8 cellular contexts compared by ENCODE assay signal in the genomic region with DNA sequence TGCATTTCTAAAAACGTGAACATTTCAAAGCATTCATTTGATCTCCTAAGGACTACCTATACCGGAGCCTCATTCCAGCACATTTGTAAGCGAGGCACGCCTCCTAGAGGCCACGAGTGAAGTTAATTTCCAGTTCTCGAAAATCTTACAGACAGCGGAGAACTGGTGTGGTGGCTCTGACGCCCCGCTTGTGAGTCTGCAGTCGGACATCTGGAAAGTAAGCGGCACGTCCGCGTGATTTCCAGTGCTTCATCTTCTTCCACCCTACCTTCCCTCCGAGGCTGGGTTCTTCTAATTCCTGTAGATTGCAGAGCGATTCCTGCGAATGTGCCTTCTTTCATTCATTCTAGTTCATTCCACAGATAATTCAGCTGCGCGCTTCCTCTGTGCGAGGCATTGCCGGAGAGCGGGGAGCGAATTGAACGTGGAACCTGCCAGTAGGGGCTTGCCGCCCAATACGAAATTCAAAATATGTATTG. TPM values are rescaled to one million over a fixed set of nuclear protein-coding genes. Genes with fewer than 3 reads are reported as not detected.
DNase-seq lines count a peak whose midpoint lies in the region; ATAC-seq, FAIRE-seq and TF ChIP-seq lines count a peak whose summit lies in the region.

No MANE protein-coding gene starts in this region.

- peaks cover 10% of the 10 kb centered on the region for H3K36me3 ChIP-seq in CD4-positive, alpha-beta memory T cell (ENCODE audit: insufficient read depth, low read length)
- H3K36me3 ChIP-seq in H1 (ENCODE audit: control insufficient read depth in 2 of 4, insufficient read depth in 4 of 4, low read length in 3 of 4) (peaks cover 4 to 30% (median 16%) of the 10 kb centered on the region in 4 experiments; a peak in 6 of 8 replicates), mesenchymal stem cell (ENCODE audit: control insufficient read depth in 1 of 2, insufficient read depth in 2 of 2, low read depth in 1 of 2, low read length in 2 of 2) (peaks cover 0 to 29% of the 10 kb centered on the region in 2 experiments)

- TF ChIP-seq RAD21 in H1 (IDR thresholded peaks at IDR 0.05 in 1 of 2, conservative IDR thresholded peaks at IDR 0.05 in 1 of 2; ENCODE audit: low read depth in 2 of 2, low read length in 2 of 2), result peak; percentile 98 to 99

- peak; percentile 83 to 85 (median 84) for DNase-seq in CD4-positive, alpha-beta memory T cell
- DNase-seq in NCI-H82 (lab: John Stamatoyannopoulos, UW) (peak; percentile 94), H1 (ENCODE audit: low read depth in 1 of 2, low spot score in 2 of 2) (peak; percentile 56 to 81), mesenchymal stem cell (peak; percentile 93)
- DNase-seq in activated CD8-positive, alpha-beta T cell treated with anti-CD3 and anti-CD28 coated beads, Interleukin-2, amount 10 ng/mL, durations not matched to agents 7 days and 5 days, result peak; percentile 89
- peak; percentile 58 for DNase-seq in stimulated activated CD8-positive, alpha-beta memory T cell treated with anti-CD3 and anti-CD28 coated beads, Interleukin-15, amount 100 ng/mL, for 1 hour (ENCODE audit: low read depth)

- no peak for TF ChIP-seq POLR2A in H1 (IDR thresholded peaks at IDR 0.05; ENCODE audit: control extremely low read depth in 1 of 2, low read depth in 2 of 2, low read length in 2 of 2)

- CTCF ChIA-PET in CD4-positive, alpha-beta memory T cell (lab: Charles Lee; ENCODE audit: partially characterized antibody), result interaction anchor here (0.6 to 13.9 kb wide), 33 partner anchors 9 to 958 kb away, joined by 3 to 333 read pairs (median 3); partner anchors contain the start of genes KIAA1586 and ZNF451
- CTCF ChIA-PET in activated CD8-positive, alpha-beta T cell treated with anti-CD3 and anti-CD28 coated beads, Interleukin-2, amount 10 ng/mL, durations not matched to agents 7 days and 5 days (lab: Charles Lee), result interaction anchor here (0.7 to 5.3 kb wide), 39 partner anchors 9 to 774 kb away, joined by 3 to 113 read pairs (median 4); partner anchors contain the start of genes BAG2, BEND6, RAB23 and ZNF451
- CTCF ChIA-PET in H1 (lab: Charles Lee; ENCODE audit: partially characterized antibody), result interaction anchor here (0.6 to 4.8 kb wide), 35 partner anchors 9 to 550 kb away, joined by 3 to 34 read pairs (median 4); partner anchors contain the start of gene BAG2

- H3K27ac ChIP-seq in CD4-positive, alpha-beta memory T cell (ENCODE audit: low read depth, low read length), result peak overlapping the region; percentile 61
- H3K27ac ChIP-seq in H1 (ENCODE audit: low read depth, low read length), result no peak overlapping the region
- H3K27ac ChIP-seq in mesenchymal stem cell (ENCODE audit: low read length, poor library complexity, severe bottlenecking), result peak overlapping the region; percentile 6

- H3K18ac ChIP-seq in H1 (ENCODE audit: extremely low read depth, low read length) (no peak overlapping the region), mesenchymal stem cell (ENCODE audit: low read depth in 1 of 2, low read length in 2 of 2) (no peak overlapping the region)

- H2AK5ac ChIP-seq in H1 (ENCODE audit: low read depth, low read length) (no peak overlapping the region), mesenchymal stem cell (ENCODE audit: low read length, severe bottlenecking) (no peak overlapping the region)

- peaks cover 18% of the 10 kb centered on the region for H3K4me1 ChIP-seq in CD4-positive, alpha-beta memory T cell (ENCODE audit: insufficient read depth, low read length)
- H3K4me1 ChIP-seq in H1 (replicated peaks in 1 of 4; ENCODE audit: control insufficient read depth in 3 of 4, insufficient read depth in 4 of 4, low read length in 3 of 4) (no peaks in the 10 kb centered on the region), mesenchymal stem cell (ENCODE audit: control insufficient read depth, insufficient read depth, low read depth, low read length) (peaks cover 4% of the 10 kb centered on the region)

- WGBS in H1 (ENCODE audit: extremely low coverage in 1 of 2, insufficient coverage in 1 of 2, insufficient read length in 1 of 2, insufficient replicate concordance in 2 of 2, low coverage in 1 of 2, low lambda C conversion rate in 2 of 2, missing lambda C conversion rate in 1 of 2), 2 experiments, result 1% methylated on average over 22 of the region's 26 CpGs; no CpG with 5 or more reads in 1 of the 2 experiments
- under 1% methylated on average over 26 of the region's 26 CpGs for WGBS in mesenchymal stem cell

- H2BK12ac ChIP-seq in H1 (ENCODE audit: low read depth, low read length) (no peak overlapping the region), mesenchymal stem cell (ENCODE audit: low read length in 2 of 2) (no peak overlapping the region)

- H3K4ac ChIP-seq in H1 (replicated peaks; ENCODE audit: insufficient read length, low read depth, low read length) (no peak overlapping the region), mesenchymal stem cell (ENCODE audit: low read depth in 1 of 2, low read length in 2 of 2) (no peak overlapping the region)

- H3K9ac ChIP-seq in H1 (replicated peaks in 1 of 4; ENCODE audit: extremely low read depth in 1 of 4, low read depth in 3 of 4, low read length in 3 of 4) (peak overlapping the region in 3 of 4 experiments; percentile 20 to 42 (median 33); a peak in 2 of 7 replicates), mesenchymal stem cell (ENCODE audit: low read length) (peak overlapping the region; percentile 89)

- TF ChIP-seq CTCF in H1 (IDR thresholded peaks at IDR 0.05; ENCODE audit: control extremely low read depth in 1 of 3, insufficient read depth in 1 of 3, low read depth in 1 of 3, low read length in 3 of 3), result peak; percentile 40 to 87 (median 84)

- H3K79me2 ChIP-seq in H1 (ENCODE audit: control insufficient read depth in 1 of 2, insufficient read depth in 2 of 2, low read length in 2 of 2), result peaks cover 7 to 35% of the 10 kb centered on the region in 2 experiments

- H2BK20ac ChIP-seq in H1 (ENCODE audit: low read length), result no peak overlapping the region

- H3K9me3 ChIP-seq in CD4-positive, alpha-beta memory T cell (ENCODE audit: control insufficient read depth in 1 of 2, low read length in 2 of 2), result no peaks in the 10 kb centered on the region
- H3K9me3 ChIP-seq in H1 (ENCODE audit: insufficient read depth in 2 of 2, low read depth in 1 of 2, low read length in 1 of 2), result peaks cover 0 to 3% of the 10 kb centered on the region in 2 experiments; a peak in 1 of 4 replicates
- H3K9me3 ChIP-seq in mesenchymal stem cell (ENCODE audit: control insufficient read depth, low read length), result no peaks in the 10 kb centered on the region

- peak overlapping the region; percentile 100 for H2AFZ ChIP-seq in H1 (ENCODE audit: low read length)
- H2AFZ ChIP-seq in mesenchymal stem cell (ENCODE audit: low read depth, low read length), result peak overlapping the region; percentile 6

- H3K4me3 ChIP-seq in CD4-positive, alpha-beta memory T cell (ENCODE audit: low read length in 2 of 2), result peak overlapping the region; percentile 80 to 83
- H3K4me3 ChIP-seq in H1 (ENCODE audit: extremely low read depth in 1 of 4, insufficient read depth in 2 of 4, low read depth in 3 of 4, low read length in 4 of 4) (peak overlapping the region; percentile 77 to 83 (median 80)), mesenchymal stem cell (ENCODE audit: insufficient read depth in 1 of 2, low read depth in 1 of 2, low read length in 2 of 2) (peak overlapping the region; percentile 54 to 86)

- no peaks in the 10 kb centered on the region for H3K27me3 ChIP-seq in CD4-positive, alpha-beta memory T cell (ENCODE audit: insufficient read depth, low read length)
- H3K27me3 ChIP-seq in H1 (replicated peaks in 1 of 4; ENCODE audit: control insufficient read depth in 3 of 4, extremely low read depth in 1 of 4, insufficient read depth in 3 of 4, low read length in 3 of 4) (no peaks in the 10 kb centered on the region), mesenchymal stem cell (ENCODE audit: control insufficient read depth in 1 of 2, insufficient read depth in 1 of 2, low read length in 2 of 2) (no peaks in the 10 kb centered on the region)

- peak; percentile 82 for FAIRE-seq in H1 (lab: Jason Lieb, UNC)

- H2BK15ac ChIP-seq in H1 (ENCODE audit: low read length) (no peak overlapping the region), mesenchymal stem cell (ENCODE audit: low read depth, poor library complexity, severe bottlenecking) (no peak overlapping the region)

- H3K4me1 Mint-ChIP-seq in CD4-positive, alpha-beta memory T cell, result peaks cover 26 to 35% (median 30%) of the 10 kb centered on the region in 4 donors
- H3K4me1 Mint-ChIP-seq in activated CD8-positive, alpha-beta T cell treated with anti-CD3 and anti-CD28 coated beads, Interleukin-2, amount 10 ng/mL, durations not matched to agents 7 days and 5 days (ENCODE audit: low read depth), result peaks cover 37% of the 10 kb centered on the region

- H4K91ac ChIP-seq in H1 (replicated peaks; ENCODE audit: insufficient read length, low read length), result no peak overlapping the region
- H4K91ac ChIP-seq in mesenchymal stem cell (ENCODE audit: low read length), result no peak overlapping the region

- H4K8ac ChIP-seq in H1 (ENCODE audit: extremely low read depth, insufficient read depth, low read length) (no peak overlapping the region), mesenchymal stem cell (ENCODE audit: low read length) (no peak overlapping the region)

- H3K79me1 ChIP-seq in H1 (ENCODE audit: low read depth, low read length) (peaks cover 6% of the 10 kb centered on the region; the same call in 1 of the 2 replicates), mesenchymal stem cell (replicated peaks; ENCODE audit: low read length, poor library complexity, severe bottlenecking) (peaks cover 24% of the 10 kb centered on the region)

- intact Hi-C loops in CD4-positive, alpha-beta memory T cell (cut with micrococcal nuclease), result loop anchor here (1.0 to 5.0 kb wide), 13 partner anchors 48 to 958 kb away; partner anchors contain the start of genes BAG2, BEND6, KIAA1586 and RAB23

- H4K5ac ChIP-seq in H1 (ENCODE audit: insufficient read length, low read depth, low read length), result no peak overlapping the region

- H3K23ac ChIP-seq in H1 (ENCODE audit: insufficient read length) (no peak overlapping the region), mesenchymal stem cell (ENCODE audit: low read length in 2 of 2) (no peak overlapping the region)

- peak overlapping the region; percentile 82 to 97 (median 96) for H3K27ac Mint-ChIP-seq in CD4-positive, alpha-beta memory T cell
- H3K27ac Mint-ChIP-seq in activated CD8-positive, alpha-beta T cell treated with anti-CD3 and anti-CD28 coated beads, Interleukin-2, amount 10 ng/mL, durations not matched to agents 7 days and 5 days, result peak overlapping the region; percentile 97

- H2BK120ac ChIP-seq in H1 (replicated peaks; ENCODE audit: low read depth, low read length) (no peak overlapping the region), mesenchymal stem cell (ENCODE audit: low read depth, low read length) (no peak overlapping the region)

- H3K14ac ChIP-seq in H1 (ENCODE audit: insufficient read length), result no peak overlapping the region
- H3K14ac ChIP-seq in mesenchymal stem cell (ENCODE audit: low read length in 2 of 2), result no peak overlapping the region

- peak overlapping the region; percentile 88 for H3K56ac ChIP-seq in H1 (replicated peaks; ENCODE audit: insufficient read length, low read depth, low read length)

- peaks cover 11% of the 10 kb centered on the region for H3K23me2 ChIP-seq in H1 (ENCODE audit: low read depth, low read length)

- no peaks in the 10 kb centered on the region for H4K20me1 ChIP-seq in H1 (replicated peaks in 1 of 2; ENCODE audit: control insufficient read depth in 1 of 2, insufficient read depth in 2 of 2, low read length in 2 of 2)

- H3K4me3 Mint-ChIP-seq in CD4-positive, alpha-beta memory T cell, result peak overlapping the region; percentile 95 to 100 (median 99)
- H3K4me3 Mint-ChIP-seq in activated CD8-positive, alpha-beta T cell treated with anti-CD3 and anti-CD28 coated beads, Interleukin-2, amount 10 ng/mL, durations not matched to agents 7 days and 5 days, result peak overlapping the region; percentile 100

- H2BK5ac ChIP-seq in H1 (ENCODE audit: low read depth, low read length), result no peak overlapping the region
- H2BK5ac ChIP-seq in mesenchymal stem cell (ENCODE audit: low read depth, low read length, poor library complexity, severe bottlenecking), result no peak overlapping the region

- no peak for TF ChIP-seq EP300 in H1 (IDR thresholded peaks at IDR 0.05; ENCODE audit: borderline replicate concordance in 1 of 2, low read depth in 2 of 2, low read length in 2 of 2)

- H3K9me3 Mint-ChIP-seq in CD4-positive, alpha-beta memory T cell, result no peaks in the 10 kb centered on the region
- no peaks in the 10 kb centered on the region for H3K9me3 Mint-ChIP-seq in activated CD8-positive, alpha-beta T cell treated with anti-CD3 and anti-CD28 coated beads, Interleukin-2, amount 10 ng/mL, durations not matched to agents 7 days and 5 days (ENCODE audit: insufficient read depth)

- peak; percentile 94 for ATAC-seq in GM19395 (IDR thresholded peaks at IDR 0.05; ENCODE audit: unreplicated experiment)
- ATAC-seq in HG03565 (IDR thresholded peaks at IDR 0.05; ENCODE audit: unreplicated experiment), result peak; percentile 93
- ATAC-seq in activated CD8-positive, alpha-beta T cell treated with anti-CD3 and anti-CD28 coated beads, Interleukin-2, amount 10 ng/mL, durations not matched to agents 7 days and 5 days, result peak; percentile 90

- peaks cover 21 to 38% of the 10 kb centered on the region in 2 donors for H3K36me3 Mint-ChIP-seq in CD4-positive, alpha-beta memory T cell
- peaks cover 38% of the 10 kb centered on the region for H3K36me3 Mint-ChIP-seq in activated CD8-positive, alpha-beta T cell treated with anti-CD3 and anti-CD28 coated beads, Interleukin-2, amount 10 ng/mL, durations not matched to agents 7 days and 5 days (ENCODE audit: low read depth)

- H3K27me3 Mint-ChIP-seq in CD4-positive, alpha-beta memory T cell, result peaks cover 2% of the 10 kb centered on the region in 2 donors
- H3K27me3 Mint-ChIP-seq in activated CD8-positive, alpha-beta T cell treated with anti-CD3 and anti-CD28 coated beads, Interleukin-2, amount 10 ng/mL, durations not matched to agents 7 days and 5 days (ENCODE audit: low read depth), result peaks cover 9% of the 10 kb centered on the region

- H3K4me2 ChIP-seq in H1 (ENCODE audit: insufficient read depth in 1 of 2, low read depth in 2 of 2, low read length in 2 of 2) (peak overlapping the region; percentile 66 to 95), mesenchymal stem cell (ENCODE audit: low read length, poor library complexity, severe bottlenecking) (peak overlapping the region; percentile 97)

- POLR2A ChIA-PET in CD4-positive, alpha-beta memory T cell (lab: Charles Lee; ENCODE audit: partially characterized antibody), result interaction anchor here (0.6 to 1.5 kb wide), 6 partner anchors 16 to 680 kb away, joined by 3 to 6 read pairs (median 4); partner anchors contain the start of gene RAB23
- POLR2A ChIA-PET in activated CD8-positive, alpha-beta T cell treated with anti-CD3 and anti-CD28 coated beads, Interleukin-2, amount 10 ng/mL, durations not matched to agents 7 days and 5 days (lab: Charles Lee), result interaction anchor here (1.0 kb wide), 3 partner anchors 227 to 414 kb away, joined by 3 read pairs; partner anchors contain the start of gene ZNF451
- POLR2A ChIA-PET in H1 (lab: Charles Lee; ENCODE audit: partially characterized antibody), result interaction anchor here (0.9 to 1.2 kb wide), 5 partner anchors 49 to 362 kb away, joined by 3 read pairs; partner anchors contain the start of gene BEND6

RNA-seq across cellular contexts. Expression of gene PRIM2, which starts 0.8 kb away (rescaled TPM):
- 10 to 100 TPM; 12.0 to 12.8 TPM for total RNA-seq in CD4-positive, alpha-beta memory T cell
- polyA plus RNA-seq in CD4-positive, alpha-beta memory T cell, result 1 to 10 TPM; 8.3 to 8.8 TPM
- 10 to 100 TPM; 41.4 to 46.5 TPM for total RNA-seq in activated CD8-positive, alpha-beta T cell treated with anti-CD3 and anti-CD28 coated beads, Interleukin-2, amount 10 ng/mL, durations not matched to agents 7 days and 5 days
- total RNA-seq in H1 (2021; fragmentation: NEBNext Ultra II Directional; extraction: Animal tissue kit (Norgen Biotek cat#: 25700)), result 46.8 and 50.0 TPM in 2 replicates
- 10.3 and 20.8 TPM in 2 replicates for polyA plus RNA-seq in H1 (2011; rRNA removed)
- polyA plus RNA-seq in H1 (2011; cell fraction: cytosol; rRNA removed), result 18.3 TPM
- polyA plus RNA-seq in H1 (2011; cell fraction: nucleus; rRNA removed), result 8.1 TPM
- polyA plus RNA-seq in H1 (2012, experiment 1 of 2), result 24.5 to 35.9 TPM (median 26.1 TPM) in 4 replicates
- polyA plus RNA-seq in H1 (2012, experiment 2 of 2), result 5.4 TPM
- 24.7 TPM for polyA plus RNA-seq in H1 (2013, experiment 1 of 2)
- polyA plus RNA-seq in H1 (2013, experiment 2 of 2), result 25.3 TPM
- polyA minus RNA-seq in H1 (2011; rRNA and poly(A)+ RNA removed), result 50.8 and 61.9 TPM in 2 replicates
- 22.0 TPM for polyA minus RNA-seq in H1 (2011; cell fraction: cytosol; rRNA and poly(A)+ RNA removed)
- polyA minus RNA-seq in H1 (2011; cell fraction: nucleus; rRNA and poly(A)+ RNA removed), result 107 TPM
- polyA plus RNA-seq in mesenchymal stem cell (2013, experiment 1 of 2), result 4.5 TPM
- polyA plus RNA-seq in mesenchymal stem cell (2013, experiment 2 of 2), result 5.2 TPM
